1 cellular context compared by ENCODE assay signal in the genomic region with DNA sequence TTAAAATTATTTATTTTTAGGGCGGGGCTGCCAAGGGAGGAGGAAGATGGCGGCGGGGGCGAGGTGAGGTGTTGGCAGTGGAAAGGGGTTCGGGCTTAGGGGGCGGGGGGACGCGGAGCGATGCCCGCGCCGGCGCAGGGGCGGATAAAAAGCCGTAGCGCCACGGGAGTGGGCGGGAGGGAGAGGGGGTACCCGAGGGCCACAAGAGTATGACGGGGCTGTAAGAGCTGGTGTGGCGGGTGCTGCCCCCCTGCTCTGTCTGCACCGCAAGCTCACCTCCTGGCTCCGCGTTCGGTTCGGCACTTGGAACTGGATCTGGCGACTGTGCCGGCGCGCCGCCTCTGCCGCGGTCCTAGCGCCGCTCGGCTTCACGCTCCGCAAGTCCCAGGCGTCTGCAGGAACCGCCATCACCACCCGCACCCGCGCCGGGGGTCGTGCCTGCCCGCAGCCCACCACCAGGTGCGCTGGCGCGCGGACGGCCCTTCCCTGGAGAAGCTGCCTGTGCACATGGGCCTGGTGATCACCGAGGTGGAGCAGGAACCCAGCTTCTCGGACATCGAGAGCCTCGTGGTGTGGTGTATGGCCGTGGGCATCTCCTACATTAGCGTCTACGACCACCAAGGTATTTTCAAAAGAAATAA.
A peak's percentile ranks its signal among the peaks of the same experiment; 100 is the strongest.
TF ChIP-seq lines count a peak whose summit lies in the region.

No MANE protein-coding gene starts in this region.

TF ChIP-seq in GM12878, 131 proteins besides CTCF, POLR2A, EP300 and RAD21 (continued from another document):
- TF ChIP-seq, protein P1, sequence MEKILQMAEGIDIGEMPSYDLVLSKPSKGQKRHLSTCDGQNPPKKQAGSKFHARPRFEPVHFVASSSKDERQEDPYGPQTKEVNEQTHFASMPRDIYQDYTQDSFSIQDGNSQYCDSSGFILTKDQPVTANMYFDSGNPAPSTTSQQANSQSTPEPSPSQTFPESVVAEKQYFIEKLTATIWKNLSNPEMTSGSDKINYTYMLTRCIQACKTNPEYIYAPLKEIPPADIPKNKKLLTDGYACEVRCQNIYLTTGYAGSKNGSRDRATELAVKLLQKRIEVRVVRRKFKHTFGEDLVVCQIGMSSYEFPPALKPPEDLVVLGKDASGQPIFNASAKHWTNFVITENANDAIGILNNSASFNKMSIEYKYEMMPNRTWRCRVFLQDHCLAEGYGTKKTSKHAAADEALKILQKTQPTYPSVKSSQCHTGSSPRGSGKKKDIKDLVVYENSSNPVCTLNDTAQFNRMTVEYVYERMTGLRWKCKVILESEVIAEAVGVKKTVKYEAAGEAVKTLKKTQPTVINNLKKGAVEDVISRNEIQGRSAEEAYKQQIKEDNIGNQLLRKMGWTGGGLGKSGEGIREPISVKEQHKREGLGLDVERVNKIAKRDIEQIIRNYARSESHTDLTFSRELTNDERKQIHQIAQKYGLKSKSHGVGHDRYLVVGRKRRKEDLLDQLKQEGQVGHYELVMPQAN (conservative IDR thresholded peaks at IDR 0.05) = peak; percentile 45; the same call in 1 of the 2 replicates
- TF ChIP-seq RB1 (IDR thresholded peaks at IDR 0.05; ENCODE audit: borderline replicate concordance) (0 out of 2 replicates have a peak, but pooled peaks have one; percentile 41), NBN (IDR thresholded peaks at IDR 0.05) (no peak), IKZF1 (conservative IDR thresholded peaks at IDR 0.05) (peak; percentile 53), GATAD2B (conservative IDR thresholded peaks at IDR 0.05; ENCODE audit: low read depth) (peak; percentile 56; the same call in 1 of the 2 replicates)
- TF ChIP-seq, protein P2, sequence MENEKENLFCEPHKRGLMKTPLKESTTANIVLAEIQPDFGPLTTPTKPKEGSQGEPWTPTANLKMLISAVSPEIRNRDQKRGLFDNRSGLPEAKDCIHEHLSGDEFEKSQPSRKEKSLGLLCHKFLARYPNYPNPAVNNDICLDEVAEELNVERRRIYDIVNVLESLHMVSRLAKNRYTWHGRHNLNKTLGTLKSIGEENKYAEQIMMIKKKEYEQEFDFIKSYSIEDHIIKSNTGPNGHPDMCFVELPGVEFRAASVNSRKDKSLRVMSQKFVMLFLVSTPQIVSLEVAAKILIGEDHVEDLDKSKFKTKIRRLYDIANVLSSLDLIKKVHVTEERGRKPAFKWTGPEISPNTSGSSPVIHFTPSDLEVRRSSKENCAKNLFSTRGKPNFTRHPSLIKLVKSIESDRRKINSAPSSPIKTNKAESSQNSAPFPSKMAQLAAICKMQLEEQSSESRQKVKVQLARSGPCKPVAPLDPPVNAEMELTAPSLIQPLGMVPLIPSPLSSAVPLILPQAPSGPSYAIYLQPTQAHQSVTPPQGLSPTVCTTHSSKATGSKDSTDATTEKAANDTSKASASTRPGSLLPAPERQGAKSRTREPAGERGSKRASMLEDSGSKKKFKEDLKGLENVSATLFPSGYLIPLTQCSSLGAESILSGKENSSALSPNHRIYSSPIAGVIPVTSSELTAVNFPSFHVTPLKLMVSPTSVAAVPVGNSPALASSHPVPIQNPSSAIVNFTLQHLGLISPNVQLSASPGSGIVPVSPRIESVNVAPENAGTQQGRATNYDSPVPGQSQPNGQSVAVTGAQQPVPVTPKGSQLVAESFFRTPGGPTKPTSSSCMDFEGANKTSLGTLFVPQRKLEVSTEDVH (IDR thresholded peaks at IDR 0.05; ENCODE audit: low read depth, partially characterized antibody) = no peak
- TF ChIP-seq, protein P3, sequence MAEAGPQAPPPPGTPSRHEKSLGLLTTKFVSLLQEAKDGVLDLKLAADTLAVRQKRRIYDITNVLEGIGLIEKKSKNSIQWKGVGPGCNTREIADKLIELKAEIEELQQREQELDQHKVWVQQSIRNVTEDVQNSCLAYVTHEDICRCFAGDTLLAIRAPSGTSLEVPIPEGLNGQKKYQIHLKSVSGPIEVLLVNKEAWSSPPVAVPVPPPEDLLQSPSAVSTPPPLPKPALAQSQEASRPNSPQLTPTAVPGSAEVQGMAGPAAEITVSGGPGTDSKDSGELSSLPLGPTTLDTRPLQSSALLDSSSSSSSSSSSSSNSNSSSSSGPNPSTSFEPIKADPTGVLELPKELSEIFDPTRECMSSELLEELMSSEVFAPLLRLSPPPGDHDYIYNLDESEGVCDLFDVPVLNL (IDR thresholded peaks at IDR 0.05; ENCODE audit: low read depth, low read length) = no peak
